8 cellular contexts compared by ENCODE assay signal in the genomic region with DNA sequence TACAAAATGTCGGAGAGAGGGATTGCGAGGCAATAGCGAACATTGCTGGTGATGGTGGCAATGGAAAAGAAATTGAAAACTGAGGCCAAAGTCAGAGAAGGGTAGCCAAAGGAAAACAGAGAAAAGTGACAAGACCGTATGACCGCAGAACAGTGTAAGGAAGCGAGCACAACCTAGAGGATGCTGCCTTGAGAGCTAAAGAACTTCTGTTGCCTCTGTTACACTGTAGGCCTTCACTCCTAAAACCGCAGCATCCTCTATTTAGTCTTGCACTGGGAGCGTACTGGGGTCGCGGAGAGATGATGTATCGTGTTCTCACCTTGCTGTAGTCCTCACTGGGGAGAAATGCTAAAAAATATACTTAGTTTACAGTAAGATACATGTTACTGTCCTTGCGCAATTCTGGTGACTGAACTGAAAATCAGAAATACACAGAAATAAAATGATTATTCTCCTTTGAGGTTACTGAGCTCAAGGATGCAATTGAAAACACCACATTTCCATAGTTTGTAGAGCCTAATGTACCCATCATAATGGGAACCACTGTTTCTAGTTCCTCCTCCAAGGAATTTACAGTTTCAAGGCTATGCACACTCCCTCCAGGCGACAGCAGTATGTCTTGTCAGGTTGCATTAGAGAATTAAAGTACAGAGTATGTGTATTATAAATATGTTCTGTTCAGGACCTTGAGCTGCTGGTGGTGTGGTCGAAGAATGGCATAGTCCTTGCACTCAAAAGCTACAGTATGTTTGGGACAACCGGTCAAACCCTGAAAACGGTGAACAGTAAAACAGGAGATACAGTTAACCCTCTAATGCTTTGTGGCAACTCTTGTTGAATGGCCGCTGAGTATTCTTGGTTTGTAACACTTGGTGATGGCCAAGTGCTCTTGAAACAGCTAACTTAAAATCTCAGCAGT. TPM values are rescaled to one million over a fixed set of nuclear protein-coding genes. Genes with fewer than 3 reads are reported as not detected.
DNase-seq lines count a peak whose midpoint lies in the region; ATAC-seq and TF ChIP-seq lines count a peak whose summit lies in the region.

No MANE protein-coding gene starts in this region.

- no peak overlapping the region for H4K8ac ChIP-seq in mesendoderm (ENCODE audit: low read depth, low read length)

- H3K79me1 ChIP-seq in mesendoderm (ENCODE audit: low read length), result peaks cover 3% of the 10 kb centered on the region

- H3K4ac ChIP-seq in mesendoderm (ENCODE audit: low read depth, low read length), result no peak overlapping the region

- POLR2A ChIA-PET in AG04450 (lab: Yijun Ruan, JAX), result interaction anchor here (0.7 to 1.0 kb wide), 3 partner anchors 35 to 183 kb away, joined by 3 read pairs; no protein-coding TSS in a partner anchor
- POLR2A ChIA-PET in Panc1 (lab: Charles Lee), result no interaction called here

- peaks cover 28% of the 10 kb centered on the region for H3K79me2 ChIP-seq in mesendoderm (ENCODE audit: control insufficient read depth, insufficient read depth, low read length)

- peak overlapping the region; percentile 92 for H3K56ac ChIP-seq in mesendoderm (ENCODE audit: low read length)

- H3K9ac ChIP-seq in mesendoderm (ENCODE audit: low read length), result peak overlapping the region; percentile 68

- H3K4me1 ChIP-seq in Panc1 (ENCODE audit: control insufficient read depth, insufficient read depth, low read length) (peaks cover 37% of the 10 kb centered on the region), mesendoderm (ENCODE audit: control insufficient read depth, low read depth, low read length) (peaks cover 6% of the 10 kb centered on the region), uterus (peaks cover 0 to 13% of the 10 kb centered on the region in 2 donors)

- peak overlapping the region; percentile 47 for H2AK5ac ChIP-seq in mesendoderm (ENCODE audit: low read length)

- H3K4me2 ChIP-seq in mesendoderm (ENCODE audit: low read length), result peak overlapping the region; percentile 92

- TF ChIP-seq POLR2A in uterus (IDR thresholded peaks at IDR 0.05), result no peak

- H3K4me3 ChIP-seq in AG04450 (ENCODE audit: low read depth, low read length) (peak overlapping the region; percentile 88), GM12865 (ENCODE audit: low read depth, low read length) (peak overlapping the region; percentile 97), Panc1 (ENCODE audit: low read depth in 2 of 2, low read length in 2 of 2) (peak overlapping the region; percentile 87 to 88), choroid plexus epithelial cell (ENCODE audit: low read depth, low read length) (peak overlapping the region; percentile 82), mesendoderm (ENCODE audit: low read length) (peak overlapping the region; percentile 86), uterus (peak overlapping the region; percentile 75 to 98)

- no peak overlapping the region for H2BK15ac ChIP-seq in mesendoderm (replicated peaks; ENCODE audit: low read depth)

- no peak overlapping the region for H2BK120ac ChIP-seq in mesendoderm (ENCODE audit: low read depth, low read length)

- no peak overlapping the region for H4K5ac ChIP-seq in mesendoderm (ENCODE audit: low read length)

- ATAC-seq in Panc1, result no peak
- ATAC-seq in HG02852 (IDR thresholded peaks at IDR 0.05; ENCODE audit: unreplicated experiment), result no peak

- CTCF ChIA-PET in AG04450 (lab: Charles Lee) (interaction anchor here (0.6 to 1.6 kb wide), 6 partner anchors 70 to 528 kb away, joined by 3 to 4 read pairs (median 3); no protein-coding TSS in a partner anchor), Panc1 (lab: Charles Lee) (no interaction called here)

- no peak overlapping the region for H2BK5ac ChIP-seq in mesendoderm (ENCODE audit: low read length)

- H3K18ac ChIP-seq in mesendoderm (ENCODE audit: low read length), result peak overlapping the region; percentile 16

- no CpG with 5 or more reads among the region's 17 CpGs for WGBS in mesendoderm (ENCODE audit: extremely low coverage, insufficient coverage, low lambda C conversion rate)

- DNase-seq in AG04450 (ENCODE audit: low read depth, low spot score) (no peak), GM12865 (ENCODE audit: low read depth) (peak; percentile 50), Panc1 (ENCODE audit: low read depth, low spot score) (peak; percentile 24), choroid plexus epithelial cell (ENCODE audit: low read depth) (peak; percentile 60), mesendoderm (peak; percentile 73), uterus (no peak), LoVo (ENCODE audit: low spot score) (no peak)

- intact Hi-C loops in Panc1 (cut with micrococcal nuclease; ENCODE audit: unreplicated experiment) (loop anchor here (10.0 kb wide), 2 partner anchors 307 to 543 kb away; no protein-coding TSS in a partner anchor), uterus (cut with DNase I; ENCODE audit: low total_unique reads) (no loop called here)

- peak overlapping the region; percentile 79 for H3K27ac ChIP-seq in AG04450 (ENCODE audit: low read depth, low read length)
- H3K27ac ChIP-seq in Panc1 (ENCODE audit: low read length), result peak overlapping the region; percentile 99
- H3K27ac ChIP-seq in mesendoderm (ENCODE audit: low read depth, low read length), result peak overlapping the region; percentile 42
- H3K27ac ChIP-seq in uterus, result peak overlapping the region; percentile 92 to 99

- H3K9me3 ChIP-seq in AG04450 (ENCODE audit: control insufficient read depth, insufficient read depth, low read length) (no peaks in the 10 kb centered on the region), Panc1 (ENCODE audit: control insufficient read depth, insufficient read depth, low read depth, low read length) (no peaks in the 10 kb centered on the region), uterus (no peaks in the 10 kb centered on the region)

- TF ChIP-seq CTCF in AG04450 (IDR thresholded peaks at IDR 0.05; ENCODE audit: low read depth, low read length) (no peak), GM12865 (IDR thresholded peaks at IDR 0.05; ENCODE audit: insufficient read depth, low read depth, low read length, missing control alignments) (no peak), Panc1 (IDR thresholded peaks at IDR 0.05) (no peak), choroid plexus epithelial cell (conservative IDR thresholded peaks at IDR 0.05; ENCODE audit: low read depth, low read length) (no peak), uterus (IDR thresholded peaks at IDR 0.05) (no peak)

- no peaks in the 10 kb centered on the region for H3K36me3 ChIP-seq in Panc1 (ENCODE audit: control insufficient read depth, insufficient read depth, low read length)
- H3K36me3 ChIP-seq in mesendoderm (ENCODE audit: control insufficient read depth, insufficient read depth, low read length), result no peaks in the 10 kb centered on the region
- H3K36me3 ChIP-seq in uterus, result no peaks in the 10 kb centered on the region

- H3K27me3 ChIP-seq in AG04450 (ENCODE audit: control insufficient read depth, insufficient read depth, low read length), result no peaks in the 10 kb centered on the region
- no peaks in the 10 kb centered on the region for H3K27me3 ChIP-seq in Panc1 (ENCODE audit: control insufficient read depth, insufficient read depth, low read length)
- no peaks in the 10 kb centered on the region for H3K27me3 ChIP-seq in mesendoderm (ENCODE audit: insufficient read depth, low read length, poor library complexity)
- no peaks in the 10 kb centered on the region for H3K27me3 ChIP-seq in uterus

- in situ Hi-C loops in Panc1 (cut with HindIII; ENCODE audit: low pct_unique_long_range_greater_than_20kb, low sequenced_read_pairs), result no loop called here

- no TSS peak for BruUV-seq in Panc1 (replicated peaks; lab: Mats Ljungman, UMichigan)

- peak overlapping the region; percentile 0 for H3K23ac ChIP-seq in mesendoderm (ENCODE audit: low read length)

RNA-seq across cellular contexts. Expression of a gene that starts 1.3 kb away (rescaled TPM):
- 108 and 147 TPM in 2 replicates for polyA plus RNA-seq in AG04450 (2011; rRNA removed)
- 62.8 and 126 TPM in 2 replicates for polyA minus RNA-seq in AG04450 (2011; rRNA and poly(A)+ RNA removed)
- total RNA-seq in Panc1 (2021; ENCODE audit: unreplicated experiment), result 53.0 TPM
- polyA plus RNA-seq in Panc1 (2012; ENCODE audit: insufficient read length), result 19.3 TPM
- polyA plus RNA-seq in mesendoderm (2013, experiment 1 of 2), result 8.6 TPM
- 8.4 TPM for polyA plus RNA-seq in mesendoderm (2013, experiment 2 of 2)
- 100 to 1,000 TPM in 3 of 4 donors, 10 to 100 TPM in 1; 95.7 to 145 (median 132) TPM for total RNA-seq in uterus

Comparison
In these comparisons a context has a peak if more than half of its experiments do, and no peak if none do; other contexts are left out.
1. DNase-seq: peak in GM12865 (single experiment), Panc1 (single experiment), choroid plexus epithelial cell (single experiment) and mesendoderm (single experiment); none in AG04450 (single experiment), uterus (0 of 2) and LoVo (single experiment).
2. H3K27ac ChIP-seq: peak in every context shown above with its lines; median percentile 99 in Panc1; 96 in uterus; 79 in AG04450; 42 in mesendoderm.
3. Peak in every context shown above with its lines, with median percentiles within 50 percentile points of each other: H3K4me3 ChIP-seq.